ENCODE assay signal across 9 cellular contexts in the genomic region with DNA sequence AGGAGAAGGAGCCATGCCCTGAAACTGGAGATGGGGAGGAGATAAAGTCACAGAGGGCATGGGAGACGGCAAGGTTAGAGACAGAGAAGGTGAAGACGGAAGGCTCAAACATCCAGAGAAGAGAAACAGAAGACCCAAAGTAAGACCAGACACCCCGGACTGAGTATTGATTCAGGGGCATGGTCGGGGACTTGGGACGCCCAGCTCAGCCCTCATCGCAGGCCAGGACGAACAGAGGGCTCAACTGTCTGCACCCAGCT. TPM values are rescaled to one million over a fixed set of nuclear protein-coding genes. Genes with fewer than 3 reads are reported as not detected.
DNase-seq lines count a peak whose midpoint lies in the region; ATAC-seq and TF ChIP-seq lines count a peak whose summit lies in the region.
"Had no signal": no experiment of that assay in that cellular context is flagged by ENCODE, and none has a peak within 500 bp of the region (broad histone marks: within the 10 kb centered on the region; RNA-seq: fewer than 3 reads in every experiment).

No MANE protein-coding gene starts in this region.

- ATAC-seq in activated naive CD8-positive, alpha-beta T cell treated with anti-CD3 and anti-CD28 coated beads, Interleukin-2, amount 10 ng/mL, durations not matched to agents 7 days and 5 days (ENCODE audit: low read depth), result peak; percentile 8
- ATAC-seq in lung (ENCODE audit: insufficient read depth, low FRiP score) (no peak), GM18868 (IDR thresholded peaks at IDR 0.05; ENCODE audit: unreplicated experiment) (no peak)

- H3K4me1 Mint-ChIP-seq in activated naive CD8-positive, alpha-beta T cell treated with anti-CD3 and anti-CD28 coated beads, Interleukin-2, amount 10 ng/mL, durations not matched to agents 7 days and 5 days, result peaks cover 45% of the 10 kb centered on the region

- H3K4me3 ChIP-seq in lung (peak overlapping the region; percentile 58), thyroid gland (replicated peaks in 1 of 3) (peak overlapping the region; percentile 32 to 56 (median 42))

- H3K4me3 Mint-ChIP-seq in activated naive CD8-positive, alpha-beta T cell treated with anti-CD3 and anti-CD28 coated beads, Interleukin-2, amount 10 ng/mL, durations not matched to agents 7 days and 5 days, result peak overlapping the region; percentile 93

- H3K27me3 ChIP-seq in lung (ENCODE audit: control insufficient read depth, insufficient read depth), result no peaks in the 10 kb centered on the region
- H3K27me3 ChIP-seq in thyroid gland, result no peaks in the 10 kb centered on the region

- H3K9me3 ChIP-seq in lung (ENCODE audit: control insufficient read depth in 2 of 2, insufficient read depth in 1 of 2, low read length in 1 of 2) (no peaks in the 10 kb centered on the region), thyroid gland (no peaks in the 10 kb centered on the region)

- H3K9me3 Mint-ChIP-seq in activated naive CD8-positive, alpha-beta T cell treated with anti-CD3 and anti-CD28 coated beads, Interleukin-2, amount 10 ng/mL, durations not matched to agents 7 days and 5 days, result no peaks in the 10 kb centered on the region

- intact Hi-C loops in thyroid gland (cut with DNase I), result loop anchor here (5.0 kb wide), 1 partner anchor 277 kb away; no protein-coding TSS in a partner anchor

- H3K27ac ChIP-seq in lung (ENCODE audit: low read depth in 1 of 2, low read length in 1 of 2) (no peak overlapping the region), thyroid gland (peak overlapping the region in 1 of 3 donors; percentile 13)

- POLR2A ChIA-PET in activated naive CD8-positive, alpha-beta T cell treated with anti-CD3 and anti-CD28 coated beads, Interleukin-2, amount 10 ng/mL, durations not matched to agents 7 days and 5 days (lab: Charles Lee), result interaction anchor here (0.7 to 3.7 kb wide), 6 partner anchors 69 to 126 kb away, joined by 3 to 25 read pairs (median 6); no protein-coding TSS in a partner anchor

- H3K36me3 ChIP-seq in lung (ENCODE audit: control insufficient read depth in 2 of 2, insufficient read depth in 2 of 2, low read length in 2 of 2) (no peaks in the 10 kb centered on the region), thyroid gland (no peaks in the 10 kb centered on the region)

- peaks cover 2% of the 10 kb centered on the region for H3K27me3 Mint-ChIP-seq in activated naive CD8-positive, alpha-beta T cell treated with anti-CD3 and anti-CD28 coated beads, Interleukin-2, amount 10 ng/mL, durations not matched to agents 7 days and 5 days

- DNase-seq in activated CD8-positive, alpha-beta memory T cell treated with anti-CD3 and anti-CD28 coated beads for 24 hours, result peak; percentile 67
- DNase-seq in activated CD8-positive, alpha-beta memory T cell treated with anti-CD3 and anti-CD28 coated beads, Interleukin-2, amount 50 U/mL, for 4 hours, result no peak
- no peak for DNase-seq in activated naive CD8-positive, alpha-beta T cell treated with anti-CD3 and anti-CD28 coated beads, Interleukin-2, amount 10 ng/mL, durations not matched to agents 7 days and 5 days
- DNase-seq in lung (ENCODE audit: low spot score), result no peak
- DNase-seq in thyroid gland, result no peak
- no peak for DNase-seq in RPMI8226
- DNase-seq in OCI-M2 (lab: John Stamatoyannopoulos, UW; ENCODE audit: unreplicated experiment), result no peak
- DNase-seq: DMS53 had no signal

- 0 to 6% methylated on average over 7 of the region's 7 CpGs for WGBS in lung, 2 donors
- WGBS in thyroid gland, 2 donors, result 9 to 14% methylated on average over 7 of the region's 7 CpGs

- H3K4me1 ChIP-seq in lung (ENCODE audit: control insufficient read depth in 2 of 2, insufficient read depth in 2 of 2, low read length in 2 of 2), result peaks cover 0 to 4% of the 10 kb centered on the region in 2 donors
- peaks cover 12 to 23% of the 10 kb centered on the region in 2 donors for H3K4me1 ChIP-seq in thyroid gland

- H3K27ac Mint-ChIP-seq in activated naive CD8-positive, alpha-beta T cell treated with anti-CD3 and anti-CD28 coated beads, Interleukin-2, amount 10 ng/mL, durations not matched to agents 7 days and 5 days, result peak overlapping the region; percentile 82

- no peak for TF ChIP-seq POLR2A in thyroid gland (IDR thresholded peaks at IDR 0.05)

- TF ChIP-seq CTCF in lung (IDR thresholded peaks at IDR 0.05; ENCODE audit: control extremely low read depth, extremely low read depth) (no peak), thyroid gland (IDR thresholded peaks at IDR 0.05) (no peak)

- peaks cover 33% of the 10 kb centered on the region for H3K36me3 Mint-ChIP-seq in activated naive CD8-positive, alpha-beta T cell treated with anti-CD3 and anti-CD28 coated beads, Interleukin-2, amount 10 ng/mL, durations not matched to agents 7 days and 5 days

RNA-seq across cellular contexts. Expression of gene XYLT1, which starts 1.1 kb away (rescaled TPM):
- 10 to 100 TPM; 53.6 to 56.7 TPM for total RNA-seq in activated naive CD8-positive, alpha-beta T cell treated with anti-CD3 and anti-CD28 coated beads, Interleukin-2, amount 10 ng/mL, durations not matched to agents 7 days and 5 days
- 10 to 100 TPM; 10.1 to 11.5 TPM for total RNA-seq in lung
- 1 to 10 TPM; 1.4 to 3.7 TPM for polyA plus RNA-seq in lung
- 10 to 100 TPM in 3 of 4 donors, 1 to 10 TPM in 1; 5.6 to 14.9 (median 10.8) TPM for total RNA-seq in thyroid gland
